Comparison of ENCODE assay signal across 9 cellular contexts in the genomic region with DNA sequence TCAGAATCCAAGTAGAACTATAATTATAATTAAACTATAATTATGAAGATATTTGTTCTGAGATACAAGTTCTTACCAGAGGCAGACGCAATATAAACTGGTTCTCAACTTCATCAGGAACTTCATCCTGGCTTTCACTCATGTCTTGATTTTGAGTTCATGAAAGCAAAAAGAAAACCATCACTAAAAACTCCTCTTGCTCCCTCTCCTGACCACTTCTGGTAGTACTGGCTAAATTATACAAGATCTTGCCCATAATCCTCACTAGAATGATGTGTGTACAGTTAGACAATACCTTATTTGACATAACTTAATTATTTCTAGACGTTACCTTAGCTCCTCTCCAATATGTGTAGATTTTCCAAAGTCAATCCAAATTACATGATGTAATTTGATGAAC. TPM values are rescaled to one million over a fixed set of nuclear protein-coding genes. Genes with fewer than 3 reads are reported as not detected.
DNase-seq lines count a peak whose midpoint lies in the region; ATAC-seq and TF ChIP-seq lines count a peak whose summit lies in the region.
"Had no signal": no experiment of that assay in that cellular context is flagged by ENCODE, and none has a peak within 500 bp of the region (broad histone marks: within the 10 kb centered on the region; RNA-seq: fewer than 3 reads in every experiment).

No MANE protein-coding gene starts in this region.

- H3K27ac ChIP-seq in heart left ventricle (no peak overlapping the region), thyroid gland (no peak overlapping the region)

- H3K4me1 ChIP-seq in heart left ventricle (no peaks in the 10 kb centered on the region), thyroid gland (no peaks in the 10 kb centered on the region)

- TF ChIP-seq CTCF in heart left ventricle (IDR thresholded peaks at IDR 0.05) = peak; percentile 20 to 57 (median 48)
- TF ChIP-seq CTCF in thyroid gland (IDR thresholded peaks at IDR 0.05) = peak in 3 of 6 experiments; percentile 40 to 54 (median 43)

- H3K36me3 ChIP-seq in heart left ventricle (no peaks in the 10 kb centered on the region), thyroid gland (no peaks in the 10 kb centered on the region)

- peaks cover 0 to 24% (median 7%) of the 10 kb centered on the region in 9 donors for H3K27me3 ChIP-seq in heart left ventricle
- H3K27me3 ChIP-seq in thyroid gland = peaks cover 5% of the 10 kb centered on the region

- intact Hi-C loops in heart left ventricle (cut with DNase I) = loop anchor here in 9 of 10 donors (5.0 to 10.0 kb wide), 6 partner anchors 390 to 613 kb away; no protein-coding TSS in a partner anchor
- intact Hi-C loops in Right ventricle myocardium superior (cut with DNase I) = loop anchor here (5.0 kb wide), 1 partner anchor 395 kb away; no protein-coding TSS in a partner anchor
- intact Hi-C loops in thyroid gland (cut with DNase I) = no loop called here

- TF ChIP-seq POLR2A in heart left ventricle (IDR thresholded peaks at IDR 0.05) (no peak), thyroid gland (IDR thresholded peaks at IDR 0.05) (no peak)

- H3K9me3 ChIP-seq in heart left ventricle = no peaks in the 10 kb centered on the region
- H3K9me3 ChIP-seq in thyroid gland = no peaks in the 10 kb centered on the region

- DNase-seq in heart left ventricle (no peak), Right ventricle myocardium superior (no peak), NCI-H748 treated with DMSO at 0.1 percent for 48 hours (lab: John Stamatoyannopoulos, UW) (peak; percentile 0), cerebellum (ENCODE audit: low spot score) (peak; percentile 14), midbrain (lab: John Stamatoyannopoulos, UW) (peak; percentile 21), thyroid gland (no peak), cerebellar nuclear complex (lab: John Stamatoyannopoulos, UW) (no peak)
- DNase-seq: stimulated activated naive B cell treated with anti-CD40 and anti-IgM and Interleukin-4, amounts not matched to agents 10 μg/mL and 1 μg/mL and 100 μg/mL, for 72 hours had no signal

- 7 to 17% (median 12%) methylated on average over 2 of the region's 2 CpGs for WGBS in heart left ventricle, 4 donors
- 5 to 12% methylated on average over 2 of the region's 2 CpGs for whole genome bisulfite sequencing in thyroid gland, 2 donors

- H3K4me3 ChIP-seq in heart left ventricle (no peak overlapping the region), thyroid gland (replicated peaks in 1 of 3) (no peak overlapping the region)

- no peak for ATAC-seq in heart left ventricle
- ATAC-seq in Right ventricle myocardium superior (ENCODE audit: poor library complexity) = no peak
- ATAC-seq in HG02884 (IDR thresholded peaks at IDR 0.05; ENCODE audit: unreplicated experiment) = peak; percentile 52

RNA-seq across cellular contexts. Expression of a gene that starts 3.7 kb away (rescaled TPM):
- total RNA-seq in heart left ventricle (not detected), Right ventricle myocardium superior (not detected), cerebellum (not detected), thyroid gland (1 to 10 TPM in 1 of 4 donors, under 1 TPM in 2, not detected in 1; 0.22 to 1.4 (median 0.81) TPM)
- polyA plus RNA-seq in heart left ventricle = under 1 TPM in 1 of 2 donors, not detected in 1; 0.04 TPM

Comparison
In these comparisons a context has a peak if more than half of its experiments do, and no peak if none do; other contexts are left out.
1. DNase-seq: peak in NCI-H748 treated with DMSO at 0.1 percent for 48 hours (single experiment), cerebellum (single experiment) and midbrain (single experiment); none in heart left ventricle (0 of 5), Right ventricle myocardium superior (single experiment), thyroid gland (0 of 2) and cerebellar nuclear complex (0 of 2).